In genomic region chr10:29722777-29723176, GRCh38 we compare ENCODE assay signal across 20 cellular contexts.
DNase-seq lines count a peak whose midpoint lies in the region; ATAC-seq, FAIRE-seq and TF ChIP-seq lines count a peak whose summit lies in the region.
"Had no signal": no experiment of that assay in that cellular context is flagged by ENCODE, and none has a peak within 500 bp of the region (broad histone marks: within the 10 kb centered on the region; RNA-seq: fewer than 3 reads in every experiment).

No MANE protein-coding gene starts in this region.

- H3K36me3 ChIP-seq in K562 (ENCODE audit: control insufficient read depth, insufficient read depth, low read length) (no peaks in the 10 kb centered on the region), trophoblast cell (ENCODE audit: control insufficient read depth in 1 of 2, insufficient read depth in 2 of 2, low read length in 2 of 2) (peaks cover 0 to 5% of the 10 kb centered on the region in 2 experiments), testis (ENCODE audit: low read depth, missing control alignments) (no peaks in the 10 kb centered on the region), Peyer's patch (no peaks in the 10 kb centered on the region), mammary epithelial cell (ENCODE audit: insufficient read depth, low read length) (no peaks in the 10 kb centered on the region)

- peaks cover 18% of the 10 kb centered on the region; the same call in 2 of the 3 replicates for H3K9me3 ChIP-seq in A549
- no peaks in the 10 kb centered on the region for H3K9me3 ChIP-seq in K562 (replicated peaks; ENCODE audit: control insufficient read depth, insufficient read depth, low read depth, low read length)
- peaks cover 3% of the 10 kb centered on the region for H3K9me3 ChIP-seq in trophoblast cell (ENCODE audit: insufficient read depth, low read depth, low read length)
- H3K9me3 ChIP-seq in testis = no peaks in the 10 kb centered on the region
- no peaks in the 10 kb centered on the region for H3K9me3 ChIP-seq in Peyer's patch
- peaks cover 2% of the 10 kb centered on the region for H3K9me3 ChIP-seq in mammary epithelial cell (replicated peaks; ENCODE audit: insufficient read depth, low read length)

- ATAC-seq in A549 = no peak
- no peak for ATAC-seq in K562
- ATAC-seq: GM23338, HCT116 had no signal

- H3K79me2 ChIP-seq in K562 (ENCODE audit: control insufficient read depth, insufficient read depth, low read length) (no peaks in the 10 kb centered on the region), trophoblast cell (ENCODE audit: control insufficient read depth, insufficient read depth, low read length, poor library complexity) (peaks cover 14% of the 10 kb centered on the region), mammary epithelial cell (ENCODE audit: insufficient read depth, low read length) (peaks cover 98% of the 10 kb centered on the region)

- H3K14ac ChIP-seq in trophoblast cell (ENCODE audit: low read length) = no peak overlapping the region

- 77% methylated on average over 4 of the region's 4 CpGs for WGBS in A549 (ENCODE audit: missing lambda C conversion rate)
- 0% methylated on average over 4 of the region's 4 CpGs for WGBS in K562 (ENCODE audit: insufficient coverage, low coverage, missing lambda C conversion rate)
- WGBS in trophoblast cell (ENCODE audit: extremely low coverage, insufficient coverage, insufficient read length) = no CpG with 5 or more reads among the region's 4 CpGs
- WGBS in testis, 2 donors = 63 to 71% methylated on average over 4 of the region's 4 CpGs
- 90% methylated on average over 4 of the region's 4 CpGs for WGBS in mammary epithelial cell (ENCODE audit: low coverage, missing lambda C conversion rate)

- H2AFZ ChIP-seq in K562 (ENCODE audit: low read depth, low read length) = no peak overlapping the region
- H2AFZ ChIP-seq in trophoblast cell (ENCODE audit: insufficient read depth, low read length, poor library complexity) = no peak overlapping the region
- H2AFZ ChIP-seq in mammary epithelial cell (ENCODE audit: low read depth, low read length) = no peak overlapping the region
- H2AFZ ChIP-seq: GM23338 had no signal

- H3K9ac ChIP-seq in K562 (ENCODE audit: insufficient read depth in 1 of 2, low read depth in 2 of 2, low read length in 2 of 2) (no peak overlapping the region), trophoblast cell (ENCODE audit: low read length) (no peak overlapping the region), mammary epithelial cell (ENCODE audit: insufficient read depth, low read length) (no peak overlapping the region)

- peaks cover 6% of the 10 kb centered on the region for H3K79me1 ChIP-seq in trophoblast cell (ENCODE audit: low read length)

- peak overlapping the region; percentile 19 for H3K4ac ChIP-seq in trophoblast cell (ENCODE audit: low read depth, low read length)

- H3K4me2 ChIP-seq in A549 = no peak overlapping the region
- no peak overlapping the region for H3K4me2 ChIP-seq in K562 (ENCODE audit: insufficient read depth, low read length)
- no peak overlapping the region for H3K4me2 ChIP-seq in trophoblast cell (ENCODE audit: low read length)
- H3K4me2 ChIP-seq in mammary epithelial cell (ENCODE audit: insufficient read depth, low read depth, low read length) = no peak overlapping the region
- H3K4me2 ChIP-seq: GM23338 had no signal

- no peak for TF ChIP-seq CTCF in A549 (IDR thresholded peaks at IDR 0.05)
- TF ChIP-seq CTCF in K562 (IDR thresholded peaks at IDR 0.05 in 2 of 3, conservative IDR thresholded peaks at IDR 0.05 in 1 of 3; ENCODE audit: insufficient read depth in 2 of 3, low read depth in 1 of 3, low read length in 3 of 3) = no peak
- no peak for TF ChIP-seq CTCF in testis (IDR thresholded peaks at IDR 0.05)
- no peak for TF ChIP-seq CTCF in Peyer's patch (IDR thresholded peaks at IDR 0.05)
- no peak for TF ChIP-seq CTCF in mammary epithelial cell (conservative IDR thresholded peaks at IDR 0.05 in 1 of 2, IDR thresholded peaks at IDR 0.05 in 1 of 2; ENCODE audit: extremely low read depth in 1 of 2, insufficient read depth in 1 of 2, low read depth in 1 of 2, low read length in 2 of 2)

- H3K4me1 ChIP-seq in A549 = no peaks in the 10 kb centered on the region
- H3K4me1 ChIP-seq in K562 (replicated peaks in 1 of 2; ENCODE audit: control insufficient read depth in 2 of 2, insufficient read depth in 2 of 2, low read length in 2 of 2) = no peaks in the 10 kb centered on the region
- H3K4me1 ChIP-seq in trophoblast cell (ENCODE audit: control insufficient read depth in 1 of 2, insufficient read depth in 2 of 2, low read length in 2 of 2) = peaks cover 8 to 13% of the 10 kb centered on the region in 2 experiments
- peaks cover 14% of the 10 kb centered on the region for H3K4me1 ChIP-seq in testis
- H3K4me1 ChIP-seq in Peyer's patch = peaks cover 0 to 7% (median 0%) of the 10 kb centered on the region in 4 donors
- no peaks in the 10 kb centered on the region for H3K4me1 ChIP-seq in mammary epithelial cell (ENCODE audit: insufficient read depth, low read length)

- no peak for FAIRE-seq in A549 (lab: Jason Lieb, UNC)
- FAIRE-seq in K562 (lab: Jason Lieb, UNC) = no peak
- FAIRE-seq: D721Med, GM12891 had no signal

- H2BK120ac ChIP-seq in trophoblast cell (ENCODE audit: insufficient read depth, low read length, poor library complexity) = no peak overlapping the region

- H2BK5ac ChIP-seq in trophoblast cell (ENCODE audit: low read depth, low read length, poor library complexity) = no peak overlapping the region

- TF ChIP-seq POLR2A in A549 (IDR thresholded peaks at IDR 0.05; ENCODE audit: low read length) (no peak), K562 (conservative IDR thresholded peaks at IDR 0.05) (no peak), testis (IDR thresholded peaks at IDR 0.05) (no peak), Peyer's patch (IDR thresholded peaks at IDR 0.05) (no peak)

- no peak for DNase-seq in A549 (ENCODE audit: low read depth in 1 of 2, low spot score in 1 of 2)
- no peak for DNase-seq in K562 (ENCODE audit: extremely low read depth in 1 of 4, low spot score in 3 of 4)
- DNase-seq in trophoblast cell = no peak
- no peak for DNase-seq in testis
- DNase-seq in HCEC 1CT = no peak
- DNase-seq in Peyer's patch = no peak
- DNase-seq in AG08395 (ENCODE audit: low spot score) = no peak
- no peak for DNase-seq in mammary epithelial cell
- DNase-seq: C1 segment of cervical spinal cord, KG1, NCI-H1105 treated with DMSO at 0.1 percent for 48 hours, NCI-H1694, NCI-H510A, NCI-H774, OCI-M1, SHP77 treated with DMSO at 0.1 percent for 48 hours had no signal

- H3K27me3 ChIP-seq in K562 (ENCODE audit: control insufficient read depth in 2 of 2, insufficient read depth in 2 of 2, low read length in 2 of 2) (no peaks in the 10 kb centered on the region; a peak in 1 of 5 replicates), trophoblast cell (ENCODE audit: insufficient read depth, low read length) (no peaks in the 10 kb centered on the region), testis (no peaks in the 10 kb centered on the region), Peyer's patch (no peaks in the 10 kb centered on the region), mammary epithelial cell (ENCODE audit: insufficient read depth, low read length) (no peaks in the 10 kb centered on the region)

- H3K18ac ChIP-seq in trophoblast cell (ENCODE audit: low read length) = no peak overlapping the region

- POLR2A ChIA-PET in A549 (lab: Yijun Ruan, JAX) (interaction anchor here (1.2 kb wide), 1 partner anchor 63 kb away, joined by 3 read pairs; no protein-coding TSS in a partner anchor), K562 (lab: Yijun Ruan, JAX) (no interaction called here)

- dilution Hi-C loops in mammary epithelial cell (cut with HindIII; ENCODE audit: low sequenced_read_pairs) = no loop called here

- H4K8ac ChIP-seq in trophoblast cell (ENCODE audit: low read depth, low read length) = no peak overlapping the region

- H3K27ac ChIP-seq in A549 (no peak overlapping the region), K562 (ENCODE audit: extremely low read depth, low read depth, low read length) (no peak overlapping the region), trophoblast cell (ENCODE audit: low read depth, low read length) (no peak overlapping the region), testis (peak overlapping the region; percentile 2 to 55), Peyer's patch (no peak overlapping the region), mammary epithelial cell (ENCODE audit: insufficient read depth, low read depth, low read length) (no peak overlapping the region)

- BruUV-seq in K562 (replicated peaks; lab: Mats Ljungman, UMichigan) (no TSS peak), mammary epithelial cell (replicated peaks; lab: Mats Ljungman, UMichigan) (no TSS peak)

- TF ChIP-seq RAD21 in A549 (conservative IDR thresholded peaks at IDR 0.05 in 1 of 2, IDR thresholded peaks at IDR 0.05 in 1 of 2) (no peak), K562 (CRISPR knock-in tag; conservative IDR thresholded peaks at IDR 0.05 in 1 of 2, IDR thresholded peaks at IDR 0.05 in 1 of 2) (no peak)

- no peak overlapping the region for H4K91ac ChIP-seq in trophoblast cell (ENCODE audit: low read depth, low read length)

- H3K4me3 ChIP-seq in A549 (no peak overlapping the region), K562 (no peak overlapping the region), trophoblast cell (ENCODE audit: low read depth, low read length) (no peak overlapping the region), testis (no peak overlapping the region), Peyer's patch (no peak overlapping the region), mammary epithelial cell (replicated peaks in 1 of 3; ENCODE audit: insufficient read depth in 1 of 3, low read depth in 2 of 3, low read length in 3 of 3) (no peak overlapping the region)
- H3K4me3 ChIP-seq: GM23338 had no signal

- TF ChIP-seq EP300 in A549 (IDR thresholded peaks at IDR 0.05) (no peak), K562 (IDR thresholded peaks at IDR 0.05; ENCODE audit: low read length) (no peak)

- no peak overlapping the region for H3K23ac ChIP-seq in trophoblast cell (ENCODE audit: low read length)

- H3K9me1 ChIP-seq in K562 (ENCODE audit: control insufficient read depth, insufficient read depth, low read length) = no peaks in the 10 kb centered on the region

- no peak overlapping the region for H4K12ac ChIP-seq in trophoblast cell (ENCODE audit: low read depth, low read length)

- H4K20me1 ChIP-seq in K562 (replicated peaks; ENCODE audit: control insufficient read depth, insufficient read depth, low read length) (no peaks in the 10 kb centered on the region), mammary epithelial cell (ENCODE audit: insufficient read depth, low read length) (no peaks in the 10 kb centered on the region)

- in situ Hi-C loops in K562 (cut with MboI) = no loop called here
- in situ Hi-C loops in mammary epithelial cell (cut with MboI; ENCODE audit: low sequenced_read_pairs in 2 of 2) = no loop called here

- CTCF ChIA-PET in A549 (lab: Yijun Ruan, JAX) (no interaction called here), K562 (lab: Yijun Ruan, JAX; ENCODE audit: low intra/inter-chr PET ratio) (no interaction called here), mammary epithelial cell (lab: Charles Lee; ENCODE audit: low non-redundant PET) (no interaction called here)

- intact Hi-C loops in K562 (cut with micrococcal nuclease) (no loop called here), testis (cut with DNase I; ENCODE audit: low total_unique reads) (no loop called here), mammary epithelial cell (cut with micrococcal nuclease) (no loop called here)

- H2AK5ac ChIP-seq in trophoblast cell (ENCODE audit: low read length) = no peak overlapping the region

- H2BK12ac ChIP-seq in trophoblast cell (ENCODE audit: low read length) = no peak overlapping the region

TF ChIP-seq in K562, 482 proteins besides CTCF, POLR2A, EP300 and RAD21 (continues in another document):
- TF ChIP-seq CHD1 (IDR thresholded peaks at IDR 0.05; ENCODE audit: low read length) = no peak

Comparison
In these comparisons a context has a peak if more than half of its experiments do, and no peak if none do; other contexts are left out.
1. H3K27ac ChIP-seq: peak in testis (2 of 2); none in A549 (0 of 2), K562 (single experiment), trophoblast cell (single experiment), Peyer's patch (0 of 4) and mammary epithelial cell (single experiment).
2. Of the 35 proteins assayed by ChIP-seq in both K562 and A549: peak only in K562: none; only in A549: KDM1A; in both: none; in neither: 34.